ENCODE assay signal across 38 cellular contexts in genomic region chr10:123837771-123838170, GRCh38. TPM values are rescaled to one million over a fixed set of nuclear protein-coding genes. Genes with fewer than 3 reads are reported as not detected.
"Had no signal": no experiment of that assay in that cellular context is flagged by ENCODE, and none has a peak within 500 bp of the region (broad histone marks: within the 10 kb centered on the region; RNA-seq: fewer than 3 reads in every experiment).

No MANE protein-coding gene starts in this region.

- H3K4me1 Mint-ChIP-seq: activated B cell treated with CpG ODN at 0.5 μM for 24 hours; activated CD4-positive, alpha-beta T cell treated with anti-CD3 and anti-CD28 coated beads, Interleukin-2, amount 10 ng/mL, durations not matched to agents 24 days and 14 days; activated naive CD8-positive, alpha-beta T cell treated with anti-CD3 and anti-CD28 coated beads, Interleukin-2, amount 10 ng/mL, durations not matched to agents 7 days and 5 days; activated naive CD8-positive, alpha-beta T cell treated with anti-CD3 and anti-CD28 coated beads, Interleukin-2, amount 50 U/mL, for 24 hours; activated T-helper 17 cell treated with anti-CD3 and anti-CD28 coated beads, Interleukin-2, amount 50 U/mL, for 72 hours; central memory CD8-positive, alpha-beta T cell had no signal

- H3K4me3 ChIP-seq: ascending aorta, cardiac muscle cell had no signal

- H3K36me3 ChIP-seq: cardiac muscle cell had no signal

- H3K27ac ChIP-seq: ascending aorta, cardiac muscle cell, VCaP had no signal

- H3K27me3 Mint-ChIP-seq: activated CD4-positive, alpha-beta T cell treated with anti-CD3 and anti-CD28 coated beads, Interleukin-2, amount 10 ng/mL, durations not matched to agents 24 days and 14 days had no signal

- DNase-seq: activated B cell treated with CpG ODN at 0.5 μM for 24 hours; activated CD4-positive, alpha-beta memory T cell treated with anti-CD3 and anti-CD28 coated beads for 36 hours; activated CD4-positive, alpha-beta T cell treated with anti-CD3 and anti-CD28 coated beads for 4 hours; activated CD4-positive, alpha-beta T cell treated with anti-CD3 and anti-CD28 coated beads, Interleukin-2, amount 10 ng/mL, durations not matched to agents 24 days and 14 days; activated CD4-positive, alpha-beta T cell treated with anti-CD3 and anti-CD28 coated beads, Interleukin-2, amount 50 U/mL, for 1 hour; activated CD4-positive, alpha-beta T cell treated with anti-CD3 and anti-CD28 coated beads, Interleukin-2, amount 50 U/mL, for 4 hours; activated CD4-positive, CD25-positive, alpha-beta regulatory T cell treated with anti-CD3 and anti-CD28 coated beads, Interleukin-2, amount 50 U/mL, for 72 hours; activated CD8-positive, alpha-beta memory T cell treated with anti-CD3 and anti-CD28 coated beads, Interleukin-2, amount 50 U/mL, for 4 hours; activated CD8-positive, alpha-beta T cell treated with anti-CD3 and anti-CD28 coated beads for 36 hours; activated effector memory CD4-positive, alpha-beta T cell treated with anti-CD3 and anti-CD28 coated beads, Interleukin-2, amount 50 U/mL, for 16 hours; activated gamma-delta T cell treated with Interleukin-2 at 50 U/mL for 16 hours; activated naive CD4-positive, alpha-beta T cell; activated naive CD4-positive, alpha-beta T cell treated with anti-CD3 and anti-CD28 coated beads for 36 hours; activated naive CD4-positive, alpha-beta T cell treated with anti-CD3 and anti-CD28 coated beads, Interleukin-2, amount 50 U/mL, for 16 hours; activated naive CD8-positive, alpha-beta T cell treated with anti-CD3 and anti-CD28 coated beads, Interleukin-2, amount 10 ng/mL, durations not matched to agents 7 days and 5 days; activated naive CD8-positive, alpha-beta T cell treated with anti-CD3 and anti-CD28 coated beads, Interleukin-2, amount 50 U/mL, for 24 hours; activated T-cell treated with anti-CD3 and anti-CD28 coated beads for 4 hours; activated T-cell treated with anti-CD3 and anti-CD28 coated beads, Interleukin-2, amount 50 U/mL, for 1 hour; activated T-cell treated with anti-CD3 and anti-CD28 coated beads, Interleukin-2, amount 50 U/mL, for 4 hours; activated T-cell treated with anti-CD3 and anti-CD28 coated beads, Interleukin-2, amount 50 U/mL, for 72 hours; amygdala; anterior cingulate cortex; caudate nucleus; cerebellar nuclear complex; T-helper 1 cell; T-helper 2 cell; T-helper 9 cell had no signal

- H3K36me3 Mint-ChIP-seq: activated CD4-positive, alpha-beta memory T cell treated with anti-CD3 and anti-CD28 coated beads for 36 hours; activated naive CD8-positive, alpha-beta T cell; activated naive CD8-positive, alpha-beta T cell treated with anti-CD3 and anti-CD28 coated beads, Interleukin-2, amount 10 ng/mL, durations not matched to agents 7 days and 5 days; brain had no signal

- H3K27me3 ChIP-seq: ascending aorta had no signal

- H3K27ac Mint-ChIP-seq: activated B cell treated with CpG ODN at 0.5 μM for 24 hours; activated CD4-positive, alpha-beta memory T cell treated with anti-CD3 and anti-CD28 coated beads for 36 hours; activated CD4-positive, alpha-beta T cell treated with anti-CD3 and anti-CD28 coated beads, Interleukin-2, amount 10 ng/mL, durations not matched to agents 24 days and 14 days; activated CD8-positive, alpha-beta T cell treated with anti-CD3 and anti-CD28 coated beads for 36 hours; activated naive CD4-positive, alpha-beta T cell treated with anti-CD3 and anti-CD28 coated beads for 36 hours; activated naive CD8-positive, alpha-beta T cell; activated naive CD8-positive, alpha-beta T cell treated with anti-CD3 and anti-CD28 coated beads, Interleukin-2, amount 10 ng/mL, durations not matched to agents 7 days and 5 days; activated naive CD8-positive, alpha-beta T cell treated with anti-CD3 and anti-CD28 coated beads, Interleukin-2, amount 50 U/mL, for 24 hours; activated T-cell treated with anti-CD3 and anti-CD28 coated beads, Interleukin-2, amount 50 U/mL, for 72 hours; activated T-helper 1 cell treated with anti-CD3 and anti-CD28 coated beads, Interleukin-12 subunit alpha, Interleukin-12 subunit beta, Interleukin-2, Interleukin-4 antibody, amounts not matched to agents 30 ng/mL and 10 ng/mL and 1 ng/mL, durations not matched to agents 14 hours and 24 hours and 36 hours; activated T-helper 17 cell treated with anti-CD3 and anti-CD28 coated beads, Interleukin-2, amount 50 U/mL, for 72 hours; brain; T-helper 1 cell treated with Interleukin-12 subunit alpha and Interleukin-12 subunit beta and Interleukin-4 antibody, amounts not matched to agents 30 μg/mL and 1 μg/mL, for 36 hours; T-helper 2 cell treated with Interferon-gamma antibody and Interleukin-4, amounts not matched to agents 5 μg/mL and 100 μg/mL, for 36 hours had no signal

- H3K9me3 Mint-ChIP-seq: activated B cell treated with CpG ODN at 0.5 μM for 24 hours; activated CD4-positive, alpha-beta memory T cell treated with anti-CD3 and anti-CD28 coated beads for 36 hours; activated CD4-positive, alpha-beta T cell treated with anti-CD3 and anti-CD28 coated beads, Interleukin-2, amount 10 ng/mL, durations not matched to agents 24 days and 14 days; activated CD8-positive, alpha-beta T cell treated with anti-CD3 and anti-CD28 coated beads for 36 hours; activated naive CD8-positive, alpha-beta T cell treated with anti-CD3 and anti-CD28 coated beads, Interleukin-2, amount 10 ng/mL, durations not matched to agents 7 days and 5 days; activated T-cell treated with anti-CD3 and anti-CD28 coated beads, Interleukin-2, amount 50 U/mL, for 4 hours; activated T-cell treated with anti-CD3 and anti-CD28 coated beads, Interleukin-2, amount 50 U/mL, for 72 hours; activated T-helper 1 cell treated with anti-CD3 and anti-CD28 coated beads, Interleukin-12 subunit alpha, Interleukin-12 subunit beta, Interleukin-2, Interleukin-4 antibody, amounts not matched to agents 30 ng/mL and 10 ng/mL and 1 ng/mL, durations not matched to agents 14 hours and 24 hours and 36 hours; activated T-helper 17 cell treated with anti-CD3 and anti-CD28 coated beads, Interleukin-2, amount 50 U/mL, for 72 hours; central memory CD8-positive, alpha-beta T cell; T-helper 1 cell treated with Interleukin-12 subunit alpha and Interleukin-12 subunit beta and Interleukin-4 antibody, amounts not matched to agents 30 μg/mL and 1 μg/mL, for 36 hours; T-helper 2 cell treated with Interferon-gamma antibody and Interleukin-4, amounts not matched to agents 5 μg/mL and 100 μg/mL, for 36 hours had no signal

- H3K4me3 Mint-ChIP-seq: activated B cell treated with CpG ODN at 0.5 μM for 24 hours; activated CD4-positive, alpha-beta memory T cell treated with anti-CD3 and anti-CD28 coated beads for 36 hours; activated CD4-positive, alpha-beta T cell treated with anti-CD3 and anti-CD28 coated beads, Interleukin-2, amount 10 ng/mL, durations not matched to agents 24 days and 14 days; activated CD8-positive, alpha-beta T cell treated with anti-CD3 and anti-CD28 coated beads for 36 hours; activated naive CD4-positive, alpha-beta T cell treated with anti-CD3 and anti-CD28 coated beads for 36 hours; activated naive CD8-positive, alpha-beta T cell; activated naive CD8-positive, alpha-beta T cell treated with anti-CD3 and anti-CD28 coated beads, Interleukin-2, amount 10 ng/mL, durations not matched to agents 7 days and 5 days; activated naive CD8-positive, alpha-beta T cell treated with anti-CD3 and anti-CD28 coated beads, Interleukin-2, amount 50 U/mL, for 24 hours; activated T-cell treated with anti-CD3 and anti-CD28 coated beads, Interleukin-2, amount 50 U/mL, for 4 hours; activated T-cell treated with anti-CD3 and anti-CD28 coated beads, Interleukin-2, amount 50 U/mL, for 72 hours; activated T-helper 1 cell treated with anti-CD3 and anti-CD28 coated beads, Interleukin-12 subunit alpha, Interleukin-12 subunit beta, Interleukin-2, Interleukin-4 antibody, amounts not matched to agents 30 ng/mL and 10 ng/mL and 1 ng/mL, durations not matched to agents 14 hours and 24 hours and 36 hours; activated T-helper 17 cell treated with anti-CD3 and anti-CD28 coated beads, Interleukin-2, amount 50 U/mL, for 72 hours; brain; central memory CD8-positive, alpha-beta T cell; T-helper 1 cell treated with Interleukin-12 subunit alpha and Interleukin-12 subunit beta and Interleukin-4 antibody, amounts not matched to agents 30 μg/mL and 1 μg/mL, for 36 hours; T-helper 2 cell treated with Interferon-gamma antibody and Interleukin-4, amounts not matched to agents 5 μg/mL and 100 μg/mL, for 36 hours had no signal

- ATAC-seq: activated CD8-positive, alpha-beta T cell treated with anti-CD3 and anti-CD28 coated beads for 36 hours; activated naive CD8-positive, alpha-beta T cell treated with anti-CD3 and anti-CD28 coated beads, Interleukin-2, amount 50 U/mL, for 24 hours; activated T-cell treated with anti-CD3 and anti-CD28 coated beads, Interleukin-2, amount 50 U/mL, for 4 hours; activated T-cell treated with anti-CD3 and anti-CD28 coated beads, Interleukin-2, amount 50 U/mL, for 72 hours; activated T-helper 17 cell treated with anti-CD3 and anti-CD28 coated beads, Interleukin-2, amount 50 U/mL, for 72 hours had no signal

- H3K9me3 ChIP-seq: ascending aorta had no signal

RNA-seq across cellular contexts. Expression of gene CPXM2, which starts 53.8 kb away (rescaled TPM):
- total RNA-seq: activated B cell treated with CpG ODN at 0.5 μM for 24 hours; activated CD4-positive, alpha-beta memory T cell treated with anti-CD3 and anti-CD28 coated beads for 36 hours; activated CD4-positive, alpha-beta T cell treated with anti-CD3 and anti-CD28 coated beads, Interleukin-2, amount 10 ng/mL, durations not matched to agents 24 days and 14 days; activated CD8-positive, alpha-beta memory T cell treated with anti-CD3 and anti-CD28 coated beads for 36 hours; activated CD8-positive, alpha-beta T cell treated with anti-CD3 and anti-CD28 coated beads for 36 hours; activated naive CD4-positive, alpha-beta T cell treated with anti-CD3 and anti-CD28 coated beads for 36 hours; activated naive CD8-positive, alpha-beta T cell treated with anti-CD3 and anti-CD28 coated beads, Interleukin-2, amount 10 ng/mL, durations not matched to agents 7 days and 5 days; activated T-cell treated with anti-CD3 and anti-CD28 coated beads, Interleukin-2, amount 50 U/mL, for 4 hours; activated T-cell treated with anti-CD3 and anti-CD28 coated beads, Interleukin-2, amount 50 U/mL, for 72 hours; activated T-helper 1 cell treated with anti-CD3 and anti-CD28 coated beads, Interleukin-12 subunit alpha, Interleukin-12 subunit beta, Interleukin-2, Interleukin-4 antibody, amounts not matched to agents 30 ng/mL and 10 ng/mL and 1 ng/mL, durations not matched to agents 14 hours and 24 hours and 36 hours; activated T-helper 17 cell treated with anti-CD3 and anti-CD28 coated beads, Interleukin-2, amount 50 U/mL, for 72 hours had no signal
